ENCODE assay signal across 7 cellular contexts in the genomic region with DNA sequence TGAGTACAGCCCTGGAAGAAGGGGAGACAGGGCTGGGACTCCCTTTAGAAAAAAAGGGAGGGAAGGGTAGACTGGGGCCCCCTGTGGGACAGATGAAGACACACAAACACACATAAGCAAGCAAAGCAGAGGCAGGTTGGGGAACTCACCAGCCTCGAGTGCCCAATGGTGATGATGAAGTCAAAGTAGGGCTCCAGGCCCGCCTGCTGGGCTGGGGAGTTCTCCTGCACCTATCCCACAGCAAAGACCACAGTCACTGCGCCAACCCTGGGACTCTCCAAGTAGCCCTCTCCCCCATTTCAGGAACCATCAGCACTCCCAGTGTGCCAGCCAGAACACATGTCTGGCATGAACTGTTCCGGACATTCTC. TPM values are rescaled to one million over a fixed set of nuclear protein-coding genes. Genes with fewer than 3 reads are reported as not detected.
A peak's percentile ranks its signal among the peaks of the same experiment; 100 is the strongest.
DNase-seq lines count a peak whose midpoint lies in the region; ATAC-seq and TF ChIP-seq lines count a peak whose summit lies in the region.
"Had no signal": no experiment of that assay in that cellular context is flagged by ENCODE, and none has a peak within 500 bp of the region (broad histone marks: within the 10 kb centered on the region; RNA-seq: fewer than 3 reads in every experiment).

No MANE protein-coding gene starts in this region.

- DNase-seq in CD4-positive, alpha-beta T cell, result no peak
- DNase-seq in foreskin fibroblast (no peak), pons (ENCODE audit: low spot score) (no peak), left cardiac atrium (no peak), NCI-H2171 (lab: John Stamatoyannopoulos, UW) (no peak)
- DNase-seq: NCI-H1436 treated with DMSO at 0.1 percent for 48 hours had no signal

- H3K4me3 Mint-ChIP-seq in CD4-positive, alpha-beta T cell, result peak overlapping the region; percentile 18

- H3K79me2 ChIP-seq in Loucy (ENCODE audit: insufficient read depth, low read length), result peaks cover 29% of the 10 kb centered on the region

- H2AFZ ChIP-seq in Loucy (ENCODE audit: low read length), result no peak overlapping the region

- peaks cover 27% of the 10 kb centered on the region; the same call in 1 of the 2 replicates for H3K36me3 ChIP-seq in Loucy (ENCODE audit: insufficient read depth, low read length)

- no peaks in the 10 kb centered on the region for H3K9me2 ChIP-seq in Loucy (replicated peaks; ENCODE audit: low read depth, low read length)

- H3K4me3 ChIP-seq in Loucy (ENCODE audit: low read length, poor library complexity, severe bottlenecking) (peak overlapping the region; percentile 19), foreskin fibroblast (ENCODE audit: low read depth in 1 of 2, low read length in 2 of 2) (no peak overlapping the region)

- ATAC-seq in CD4-positive, alpha-beta T cell (ENCODE audit: poor library complexity), result no peak
- no peak for ATAC-seq in left cardiac atrium

- intact Hi-C loops in CD4-positive, alpha-beta T cell (cut with DNase I, micrococcal nuclease), result loop anchor here in 1 of 2 experiments (5.0 kb wide), 1 partner anchor 274 kb away; no protein-coding TSS in a partner anchor
- intact Hi-C loops in left cardiac atrium (cut with DNase I), result no loop called here

- H4K20me1 ChIP-seq in Loucy (ENCODE audit: insufficient read depth, low read length, poor library complexity, severe bottlenecking), result peaks cover 20% of the 10 kb centered on the region

- H3K9ac ChIP-seq in Loucy (ENCODE audit: low read depth, low read length, poor library complexity, severe bottlenecking), result peak overlapping the region; percentile 48

- H3K27ac Mint-ChIP-seq in CD4-positive, alpha-beta T cell, result peak overlapping the region; percentile 61

- POLR2A ChIA-PET in CD4-positive, alpha-beta T cell (lab: Charles Lee), result no interaction called here

- no peak for TF ChIP-seq CTCF in CD4-positive, alpha-beta T cell (IDR thresholded peaks at IDR 0.05)
- TF ChIP-seq CTCF in Loucy (conservative IDR thresholded peaks at IDR 0.05; ENCODE audit: low read length) (peak; percentile 50), foreskin fibroblast (IDR thresholded peaks at IDR 0.05; ENCODE audit: low read depth, low read length) (peak; percentile 10)

- H3K27ac ChIP-seq in CD4-positive, alpha-beta T cell (ENCODE audit: low read depth, low read length), result peak overlapping the region; percentile 41

- no peaks in the 10 kb centered on the region for H3K9me3 Mint-ChIP-seq in CD4-positive, alpha-beta T cell

- no peaks in the 10 kb centered on the region for H3F3A ChIP-seq in Loucy (ENCODE audit: low read depth)

- no peaks in the 10 kb centered on the region for H3K27me3 Mint-ChIP-seq in CD4-positive, alpha-beta T cell

- CTCF ChIA-PET in CD4-positive, alpha-beta T cell (lab: Charles Lee), result interaction anchor here (4.8 kb wide), 1 partner anchor 185 kb away, joined by 24 read pairs; no protein-coding TSS in a partner anchor

- H3K4me1 ChIP-seq in Loucy (ENCODE audit: insufficient read depth, low read length, poor library complexity, severe bottlenecking), result peaks cover 37% of the 10 kb centered on the region

- no peaks in the 10 kb centered on the region for H3K27me3 ChIP-seq in CD4-positive, alpha-beta T cell (ENCODE audit: control insufficient read depth, insufficient read depth, low read length)
- no peaks in the 10 kb centered on the region for H3K27me3 ChIP-seq in Loucy (ENCODE audit: insufficient read depth, low read length, poor library complexity, severe bottlenecking)

- H3K4me1 Mint-ChIP-seq in CD4-positive, alpha-beta T cell (ENCODE audit: low read depth), result peaks cover 57% of the 10 kb centered on the region

- peak overlapping the region; percentile 88 for H3K4me2 ChIP-seq in Loucy (ENCODE audit: low read depth, low read length, poor library complexity, severe bottlenecking)

- H3K9me3 ChIP-seq in CD4-positive, alpha-beta T cell (ENCODE audit: control insufficient read depth, low read length), result no peaks in the 10 kb centered on the region
- H3K9me3 ChIP-seq in Loucy (ENCODE audit: insufficient read depth, low read depth, low read length), result no peaks in the 10 kb centered on the region

- H3K36me3 Mint-ChIP-seq in CD4-positive, alpha-beta T cell (ENCODE audit: low read depth), result peaks cover 28% of the 10 kb centered on the region

RNA-seq across cellular contexts. Expression of a gene that starts 4.1 kb away (rescaled TPM):
- total RNA-seq in CD4-positive, alpha-beta T cell, result 10 to 100 TPM; 29.1 to 31.5 TPM
- 10 to 100 TPM; 39.0 to 49.1 TPM for total RNA-seq in left cardiac atrium

RNA-seq across cellular contexts. Expression of a gene that starts 4.2 kb away (rescaled TPM):
- total RNA-seq in CD4-positive, alpha-beta T cell, result 1 to 10 TPM; 4.1 to 5.2 TPM
- 1 to 10 TPM; 1.8 to 2.5 TPM for total RNA-seq in left cardiac atrium

RNA-seq across cellular contexts. Expression of a gene that starts 50.1 kb away (rescaled TPM):
- total RNA-seq in CD4-positive, alpha-beta T cell, result 100 to 1,000 TPM; 357 to 368 TPM
- 10 to 100 TPM; 20.5 to 41.6 TPM for total RNA-seq in left cardiac atrium

RNA-seq across cellular contexts. Expression of a gene that starts 51.5 kb away (rescaled TPM):
- 10 to 100 TPM; 81.2 to 88.6 TPM for total RNA-seq in CD4-positive, alpha-beta T cell
- 10 to 100 TPM; 21.4 to 26.7 TPM for total RNA-seq in left cardiac atrium

RNA-seq across cellular contexts. Expression of a gene that starts 51.6 kb away (rescaled TPM):
- under 1 TPM in 1 of 2 experiments, not detected in 1; 0.08 TPM for total RNA-seq in CD4-positive, alpha-beta T cell
- not detected for total RNA-seq in left cardiac atrium

Comparison
In these comparisons a context has a peak if more than half of its experiments do, and no peak if none do; other contexts are left out.
1. RNA of a gene that starts 50.1 kb away (total RNA-seq): 357 to 368 TPM in CD4-positive, alpha-beta T cell; 20.5 to 41.6 TPM in left cardiac atrium; every median in the first group is over 4 times any median in the second.